ENCODE assay signal across 12 cellular contexts in the genomic region with DNA sequence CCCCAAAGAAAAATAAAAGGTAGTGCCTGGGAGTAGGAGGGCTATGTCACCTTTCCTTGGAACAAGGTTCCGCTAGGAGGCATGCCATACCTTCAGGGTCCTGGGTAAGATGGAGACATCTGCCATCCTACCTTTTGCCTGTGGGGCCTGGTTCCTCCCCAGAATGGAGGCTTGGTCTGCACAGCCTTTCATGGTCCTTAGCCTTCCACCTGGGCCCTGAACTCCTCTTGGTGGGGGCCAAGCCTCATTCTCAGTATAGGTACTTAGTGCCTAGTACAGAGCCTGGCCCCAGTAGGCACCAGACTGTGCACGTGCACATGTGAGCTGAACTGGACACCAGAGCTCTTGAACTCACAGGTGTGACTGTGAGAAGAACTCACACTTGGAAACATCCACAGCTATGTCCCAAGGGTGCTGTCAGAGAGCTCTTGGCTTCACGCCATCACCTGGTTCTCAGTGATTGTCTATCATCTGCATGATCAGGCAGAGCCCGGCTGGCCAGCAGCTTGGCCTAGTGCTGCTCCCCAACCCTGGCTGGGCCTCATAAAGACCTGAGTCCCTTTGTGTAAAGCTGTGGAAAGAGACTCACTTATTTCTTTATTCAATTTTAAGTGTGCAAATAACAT.
DNase-seq lines count a peak whose midpoint lies in the region; ATAC-seq and TF ChIP-seq lines count a peak whose summit lies in the region.
"Had no signal": no experiment of that assay in that cellular context is flagged by ENCODE, and none has a peak within 500 bp of the region (broad histone marks: within the 10 kb centered on the region; RNA-seq: fewer than 3 reads in every experiment).

No MANE protein-coding gene starts in this region.

- 68 to 74% methylated on average over 3 to 4 of the region's 4 CpGs for WGBS in body of pancreas, 2 donors

- POLR2A ChIA-PET in PC-3 (lab: Charles Lee; ENCODE audit: unreplicated experiment) (no interaction called here), HEK293T (lab: Yijun Ruan, JAX) (no interaction called here)

- H2AFZ ChIP-seq in PC-3 (ENCODE audit: low read length): no peak overlapping the region
- H2AFZ ChIP-seq: GM23338, PC-9 had no signal

- H3K9me3 ChIP-seq in BLaER1 (0 out of 2 replicates have a peak, but pooled peaks cover 7% of the 10 kb centered on the region), body of pancreas (no peaks in the 10 kb centered on the region), PC-3 (ENCODE audit: low read length) (no peaks in the 10 kb centered on the region)

- TF ChIP-seq POLR2A in body of pancreas (IDR thresholded peaks at IDR 0.05): no peak

- no peaks in the 10 kb centered on the region for H3K79me2 ChIP-seq in PC-3 (ENCODE audit: low read length)

- ATAC-seq in body of pancreas (no peak), GM21447 (IDR thresholded peaks at IDR 0.05; ENCODE audit: unreplicated experiment) (no peak), PC-3 (no peak)
- ATAC-seq: GM23338 had no signal

- H3K27ac ChIP-seq in BLaER1: no peak overlapping the region
- H3K27ac ChIP-seq in body of pancreas: no peak overlapping the region
- H3K27ac ChIP-seq in PC-3 (ENCODE audit: low read length): no peak overlapping the region
- H3K27ac ChIP-seq: PC-9 had no signal

- no peaks in the 10 kb centered on the region for H3K9me2 ChIP-seq in PC-3 (replicated peaks; ENCODE audit: low read length)

- H3K36me3 ChIP-seq in BLaER1: peaks cover 29% of the 10 kb centered on the region
- no peaks in the 10 kb centered on the region for H3K36me3 ChIP-seq in body of pancreas (replicated peaks in 1 of 2; ENCODE audit: insufficient read depth in 1 of 2, low read depth in 2 of 2)
- no peaks in the 10 kb centered on the region for H3K36me3 ChIP-seq in PC-3 (ENCODE audit: low read depth, low read length)

- BruUV-seq in PC-3 (replicated peaks; lab: Mats Ljungman, UMichigan): no TSS peak

- intact Hi-C loops in body of pancreas (cut with DNase I) (no loop called here), PC-3 (cut with micrococcal nuclease) (no loop called here)

- H3K4me3 ChIP-seq in BLaER1 (no peak overlapping the region), body of pancreas (no peak overlapping the region), PC-3 (ENCODE audit: low read length) (no peak overlapping the region)
- H3K4me3 ChIP-seq: GM23338, PC-9 had no signal

- H3K27me3 ChIP-seq in BLaER1 (no peaks in the 10 kb centered on the region), body of pancreas (no peaks in the 10 kb centered on the region), PC-3 (ENCODE audit: low read length) (no peaks in the 10 kb centered on the region)

- H3F3A ChIP-seq in PC-3 (ENCODE audit: low read length, unreplicated experiment): no peaks in the 10 kb centered on the region

- peak; percentile 51 for DNase-seq in DMS79 (lab: John Stamatoyannopoulos, UW)
- peak; percentile 72 for DNase-seq in NCI-H2171 (lab: John Stamatoyannopoulos, UW)
- peak in 3 of 4 donors; percentile 37 to 50 (median 41) for DNase-seq in body of pancreas
- no peak for DNase-seq in PC-3
- DNase-seq in HEK293T (ENCODE audit: extremely low spot score): no peak
- no peak for DNase-seq in RKO (ENCODE audit: low spot score)
- DNase-seq: activated effector memory CD4-positive, alpha-beta T cell treated with anti-CD3 and anti-CD28 coated beads, Interleukin-2, amount 50 U/mL, for 16 hours; NCI-H1694; PC-9 had no signal

- H3K4me1 ChIP-seq in BLaER1 (peaks cover 30% of the 10 kb centered on the region), body of pancreas (no peaks in the 10 kb centered on the region), PC-3 (ENCODE audit: insufficient read depth, low read length) (no peaks in the 10 kb centered on the region)

- H4K20me1 ChIP-seq in BLaER1 (peaks cover 12% of the 10 kb centered on the region; the same call in 1 of the 2 replicates), PC-3 (ENCODE audit: low read length) (no peaks in the 10 kb centered on the region)

- H3K4me2 ChIP-seq in BLaER1: peak overlapping the region; percentile 14; the same call in 1 of the 2 replicates
- no peak overlapping the region for H3K4me2 ChIP-seq in PC-3 (ENCODE audit: low read length)
- H3K4me2 ChIP-seq: GM23338, PC-9 had no signal

- TF ChIP-seq CTCF in body of pancreas (IDR thresholded peaks at IDR 0.05): no peak
- no peak for TF ChIP-seq CTCF in PC-3 (conservative IDR thresholded peaks at IDR 0.05; ENCODE audit: low read depth, low read length)

- CTCF ChIA-PET in PC-3 (lab: Charles Lee): no interaction called here
- CTCF ChIA-PET in HEK293T (lab: Yijun Ruan, JAX): no interaction called here

- H3K9ac ChIP-seq in BLaER1 (no peak overlapping the region), PC-3 (ENCODE audit: low read length) (no peak overlapping the region)

TF ChIP-seq in HEK293T, 16 proteins besides CTCF, POLR2A, EP300 and RAD21:
- TF ChIP-seq CTBP1 (IDR thresholded peaks at IDR 0.05; ENCODE audit: borderline replicate concordance) (no peak), ZNF384 (IDR thresholded peaks at IDR 0.05) (no peak), FOXK2 (IDR thresholded peaks at IDR 0.05) (no peak), NFRKB (IDR thresholded peaks at IDR 0.05) (no peak), HDGF (IDR thresholded peaks at IDR 0.05; ENCODE audit: borderline replicate concordance) (no peak), TARDBP (IDR thresholded peaks at IDR 0.05) (no peak), SUZ12 (IDR thresholded peaks at IDR 0.05) (no peak), ELF4 (IDR thresholded peaks at IDR 0.05) (no peak), FOXA1 (IDR thresholded peaks at IDR 0.05) (no peak), L3MBTL2 (conservative IDR thresholded peaks at IDR 0.05) (no peak), FOXM1 (IDR thresholded peaks at IDR 0.05; ENCODE audit: borderline replicate concordance) (no peak), ARNT (IDR thresholded peaks at IDR 0.05) (no peak), LEF1 (IDR thresholded peaks at IDR 0.05; ENCODE audit: borderline replicate concordance) (no peak), BHLHE40 (IDR thresholded peaks at IDR 0.05; ENCODE audit: borderline replicate concordance) (no peak), SP1 (IDR thresholded peaks at IDR 0.05) (no peak)
- TF ChIP-seq, protein P1, sequence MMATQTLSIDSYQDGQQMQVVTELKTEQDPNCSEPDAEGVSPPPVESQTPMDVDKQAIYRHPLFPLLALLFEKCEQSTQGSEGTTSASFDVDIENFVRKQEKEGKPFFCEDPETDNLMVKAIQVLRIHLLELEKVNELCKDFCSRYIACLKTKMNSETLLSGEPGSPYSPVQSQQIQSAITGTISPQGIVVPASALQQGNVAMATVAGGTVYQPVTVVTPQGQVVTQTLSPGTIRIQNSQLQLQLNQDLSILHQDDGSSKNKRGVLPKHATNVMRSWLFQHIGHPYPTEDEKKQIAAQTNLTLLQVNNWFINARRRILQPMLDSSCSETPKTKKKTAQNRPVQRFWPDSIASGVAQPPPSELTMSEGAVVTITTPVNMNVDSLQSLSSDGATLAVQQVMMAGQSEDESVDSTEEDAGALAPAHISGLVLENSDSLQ (IDR thresholded peaks at IDR 0.05): no peak
TF ChIP-seq in HEK293T: peak in this region for 0.

Comparison
In these comparisons a context has a peak if more than half of its experiments do, and no peak if none do; other contexts are left out.
1. DNase-seq: peak in DMS79 (single experiment), NCI-H2171 (single experiment) and body of pancreas (3 of 4); none in PC-3 (single experiment), HEK293T (single experiment) and RKO (single experiment).